Comparison of ENCODE assay signal across 18 cellular contexts in genomic region chr3:187621881-187622280, GRCh38. TPM values are rescaled to one million over a fixed set of nuclear protein-coding genes. Genes with fewer than 3 reads are reported as not detected.
DNase-seq lines count a peak whose midpoint lies in the region; ATAC-seq lines count a peak whose summit lies in the region.
"Had no signal": no experiment of that assay in that cellular context is flagged by ENCODE, and none has a peak within 500 bp of the region (broad histone marks: within the 10 kb centered on the region; RNA-seq: fewer than 3 reads in every experiment).

No MANE protein-coding gene starts in this region.

- peaks cover 39% of the 10 kb centered on the region for H3K27me3 Mint-ChIP-seq in activated T-cell treated with anti-CD3 and anti-CD28 coated beads, Interleukin-2, amount 50 U/mL, for 72 hours (ENCODE audit: low read depth)

- no peak overlapping the region for H3K27ac Mint-ChIP-seq in activated T-cell treated with anti-CD3 and anti-CD28 coated beads, Interleukin-2, amount 50 U/mL, for 72 hours
- H3K27ac Mint-ChIP-seq: CD4-positive, alpha-beta memory T cell; HFFc6 had no signal

- no peaks in the 10 kb centered on the region for H3K9me3 Mint-ChIP-seq in activated T-cell treated with anti-CD3 and anti-CD28 coated beads, Interleukin-2, amount 50 U/mL, for 72 hours
- H3K9me3 Mint-ChIP-seq: CD4-positive, alpha-beta memory T cell; HFFc6 had no signal

- no peak for ATAC-seq in activated T-cell treated with anti-CD3 and anti-CD28 coated beads, Interleukin-2, amount 50 U/mL, for 72 hours (replicated peaks in 1 of 2)

- H3K4me1 Mint-ChIP-seq in activated T-cell treated with anti-CD3 and anti-CD28 coated beads, Interleukin-2, amount 50 U/mL, for 72 hours (ENCODE audit: low read depth): no peaks in the 10 kb centered on the region
- H3K4me1 Mint-ChIP-seq: CD4-positive, alpha-beta memory T cell had no signal

- peak; percentile 58 for DNase-seq in COLO829 (ENCODE audit: low spot score)
- peak; percentile 83 for DNase-seq in NCI-H82 (lab: John Stamatoyannopoulos, UW)
- DNase-seq in foreskin melanocyte: peak; percentile 69
- no peak for DNase-seq in NCI-H1092 treated with DMSO at 0.1 percent for 48 hours (lab: John Stamatoyannopoulos, UW)
- no peak for DNase-seq in SIG-M5 (lab: John Stamatoyannopoulos, UW)
- DNase-seq in activated T-cell treated with anti-CD3 and anti-CD28 coated beads, Interleukin-2, amount 50 U/mL, for 72 hours: no peak
- DNase-seq: C1 segment of cervical spinal cord; Caco-2; CD4-positive, alpha-beta memory T cell; DMS153; DMS79 treated with DMSO at 0.1 percent for 48 hours; GF-D8; GOT3; HFFc6 had no signal

- no peak overlapping the region for H3K4me3 Mint-ChIP-seq in activated T-cell treated with anti-CD3 and anti-CD28 coated beads, Interleukin-2, amount 50 U/mL, for 72 hours
- H3K4me3 Mint-ChIP-seq: CD4-positive, alpha-beta memory T cell; HFFc6 had no signal

- H3K36me3 Mint-ChIP-seq in activated T-cell treated with anti-CD3 and anti-CD28 coated beads, Interleukin-2, amount 50 U/mL, for 72 hours (ENCODE audit: insufficient read depth in 2 of 2): no peaks in the 10 kb centered on the region
- H3K36me3 Mint-ChIP-seq: CD4-positive, alpha-beta memory T cell had no signal

RNA-seq across cellular contexts. Expression of gene SST, which starts 48.3 kb away (rescaled TPM):
- not detected for total RNA-seq in activated T-cell treated with anti-CD3 and anti-CD28 coated beads, Interleukin-2, amount 50 U/mL, for 72 hours
- total RNA-seq: A172; A673; Caco-2; CD4-positive, alpha-beta memory T cell; Daoy; G401; HFFc6 had no signal

Comparison
In these comparisons a context has a peak if more than half of its experiments do, and no peak if none do; other contexts are left out.
1. DNase-seq: peak in COLO829 (single experiment), NCI-H82 (single experiment) and foreskin melanocyte (single experiment); none in NCI-H1092 treated with DMSO at 0.1 percent for 48 hours (single experiment), SIG-M5 (single experiment) and activated T-cell treated with anti-CD3 and anti-CD28 coated beads, Interleukin-2, amount 50 U/mL, for 72 hours (0 of 2).